8 cellular contexts compared by ENCODE assay signal in the genomic region with DNA sequence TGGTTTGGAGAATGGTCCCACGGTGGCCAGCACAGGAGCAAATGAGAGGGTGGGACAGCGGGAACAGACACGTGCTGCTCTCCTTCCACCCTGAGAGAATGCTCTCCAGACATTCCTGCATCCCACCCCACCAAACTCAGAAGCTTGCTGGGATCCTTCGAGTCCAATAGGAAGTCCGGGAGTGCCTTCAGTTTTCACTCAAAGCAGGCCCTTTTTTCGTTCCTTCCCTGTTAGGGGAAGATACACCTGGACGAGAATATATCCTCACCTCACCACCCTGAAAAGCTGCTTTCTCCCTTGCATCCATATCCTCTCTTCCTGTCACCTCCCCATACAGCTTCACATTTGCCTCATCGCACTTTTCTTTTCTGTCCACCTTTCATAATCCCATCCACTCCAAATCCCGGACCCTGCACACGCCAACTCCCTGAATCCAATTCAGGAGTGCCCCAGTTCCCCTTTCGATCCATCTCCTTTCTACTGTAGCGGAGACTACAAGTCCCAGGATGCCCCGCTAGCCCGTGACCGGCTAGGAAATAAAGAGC. TPM values are rescaled to one million over a fixed set of nuclear protein-coding genes. Genes with fewer than 3 reads are reported as not detected.
A peak's percentile ranks its signal among the peaks of the same experiment; 100 is the strongest.
DNase-seq lines count a peak whose midpoint lies in the region; TF ChIP-seq lines count a peak whose summit lies in the region.

No MANE protein-coding gene starts in this region.

- POLR2A ChIA-PET in AG04449 (lab: Yijun Ruan, JAX), result interaction anchor here (1.0 to 2.5 kb wide), 2 partner anchors 15 to 32 kb away, joined by 3 to 16 read pairs; no protein-coding TSS in a partner anchor
- POLR2A ChIA-PET in HEK293 (lab: Yijun Ruan, JAX), result interaction anchor here (2.0 to 3.2 kb wide), 3 partner anchors 9 to 88 kb away, joined by 9 to 29 read pairs (median 15); a partner anchor contains a TSS

- no peak for DNase-seq in AG04449 (ENCODE audit: low read depth, low spot score)
- DNase-seq in astrocyte of the cerebellum (ENCODE audit: low read depth), result no peak
- DNase-seq in NCI-H524 treated with DMSO at 0.1 percent for 48 hours (lab: John Stamatoyannopoulos, UW), result no peak
- no peak for DNase-seq in T1000 (lab: John Stamatoyannopoulos, UW)
- no peak for DNase-seq in NCI-H2171 treated with DMSO at 0.1 percent for 48 hours (lab: John Stamatoyannopoulos, UW)
- no peak for DNase-seq in RKO (ENCODE audit: low spot score)

- no peak for TF ChIP-seq CTCF in AG04449 (IDR thresholded peaks at IDR 0.05; ENCODE audit: insufficient read depth, low read length, missing control alignments)
- TF ChIP-seq CTCF in HEK293 (tag by site-specific recombination; IDR thresholded peaks at IDR 0.05), result no peak
- TF ChIP-seq CTCF in astrocyte of the cerebellum (IDR thresholded peaks at IDR 0.05; ENCODE audit: low read depth, low read length, missing control alignments), result no peak

- CTCF ChIA-PET in AG04449 (lab: Yijun Ruan, JAX) (interaction anchor here (0.6 to 14.2 kb wide), 26 partner anchors 8 to 415 kb away, joined by 3 to 684 read pairs (median 34); a partner anchor contains a TSS), HEK293 (lab: Yijun Ruan, JAX) (interaction anchor here (0.5 to 10.4 kb wide), 18 partner anchors 10 to 464 kb away, joined by 3 to 175 read pairs (median 10); a partner anchor contains a TSS)

- H3K27ac ChIP-seq in HEK293 (ENCODE audit: extremely low read depth, low read depth, low read length) (peak overlapping the region; percentile 99), mesodermal cell (ENCODE audit: low read depth, low read length, severe bottlenecking) (peak overlapping the region; percentile 100)

- no peaks in the 10 kb centered on the region for H3K36me3 ChIP-seq in HEK293 (ENCODE audit: control insufficient read depth in 2 of 2, insufficient read depth in 1 of 2, low read length in 2 of 2)
- no peaks in the 10 kb centered on the region for H3K36me3 ChIP-seq in mesodermal cell (ENCODE audit: control insufficient read depth, insufficient read depth, low read length)

- in situ Hi-C loops in astrocyte of the cerebellum (cut with HindIII; ENCODE audit: low sequenced_read_pairs), result no loop called here

- H3K9me3 ChIP-seq in HEK293 (ENCODE audit: control insufficient read depth, insufficient read depth, low read depth, low read length), result no peaks in the 10 kb centered on the region
- H3K9me3 ChIP-seq in mesodermal cell (ENCODE audit: control insufficient read depth, low read length), result no peaks in the 10 kb centered on the region

- peak overlapping the region; percentile 55 for H3K4me3 ChIP-seq in AG04449 (ENCODE audit: low read depth, low read length)
- peak overlapping the region; percentile 45 for H3K4me3 ChIP-seq in HEK293 (ENCODE audit: low read depth, low read length)
- peak overlapping the region; percentile 61 for H3K4me3 ChIP-seq in astrocyte of the cerebellum (ENCODE audit: low read depth, low read length)
- H3K4me3 ChIP-seq in mesodermal cell (ENCODE audit: extremely low read depth, insufficient read depth, low read length, poor library complexity, severe bottlenecking), result peak overlapping the region; percentile 60

- WGBS in mesodermal cell (ENCODE audit: insufficient coverage in 2 of 2), 2 experiments, result 4 to 6% methylated on average over 8 to 12 of the region's 15 CpGs

- H3K4me1 ChIP-seq in HEK293 (ENCODE audit: control insufficient read depth, insufficient read depth, low read length), result peaks cover 25% of the 10 kb centered on the region
- H3K4me1 ChIP-seq in mesodermal cell (ENCODE audit: control insufficient read depth, insufficient read depth, low read length, poor library complexity, severe bottlenecking), result peaks cover 45% of the 10 kb centered on the region

TF ChIP-seq in HEK293, 187 proteins besides CTCF, POLR2A, EP300 and RAD21 (continues in another document):
- TF ChIP-seq ZNF366 (tag by site-specific recombination; conservative IDR thresholded peaks at IDR 0.05) (peak; percentile 71), PRDM1 (tag by site-specific recombination; IDR thresholded peaks at IDR 0.05) (peak; percentile 70), ZNF394 (tag by site-specific recombination; IDR thresholded peaks at IDR 0.05; ENCODE audit: borderline replicate concordance) (no peak), ZNF791 (tag by site-specific recombination; IDR thresholded peaks at IDR 0.05) (no peak)
- TF ChIP-seq, protein P1, sequence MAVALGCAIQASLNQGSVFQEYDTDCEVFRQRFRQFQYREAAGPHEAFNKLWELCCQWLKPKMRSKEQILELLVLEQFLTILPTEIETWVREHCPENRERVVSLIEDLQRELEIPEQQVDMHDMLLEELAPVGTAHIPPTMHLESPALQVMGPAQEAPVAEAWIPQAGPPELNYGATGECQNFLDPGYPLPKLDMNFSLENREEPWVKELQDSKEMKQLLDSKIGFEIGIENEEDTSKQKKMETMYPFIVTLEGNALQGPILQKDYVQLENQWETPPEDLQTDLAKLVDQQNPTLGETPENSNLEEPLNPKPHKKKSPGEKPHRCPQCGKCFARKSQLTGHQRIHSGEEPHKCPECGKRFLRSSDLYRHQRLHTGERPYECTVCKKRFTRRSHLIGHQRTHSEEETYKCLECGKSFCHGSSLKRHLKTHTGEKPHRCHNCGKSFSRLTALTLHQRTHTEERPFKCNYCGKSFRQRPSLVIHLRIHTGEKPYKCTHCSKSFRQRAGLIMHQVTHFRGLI (tag by site-specific recombination; IDR thresholded peaks at IDR 0.05), result no peak
- TF ChIP-seq, protein P2, sequence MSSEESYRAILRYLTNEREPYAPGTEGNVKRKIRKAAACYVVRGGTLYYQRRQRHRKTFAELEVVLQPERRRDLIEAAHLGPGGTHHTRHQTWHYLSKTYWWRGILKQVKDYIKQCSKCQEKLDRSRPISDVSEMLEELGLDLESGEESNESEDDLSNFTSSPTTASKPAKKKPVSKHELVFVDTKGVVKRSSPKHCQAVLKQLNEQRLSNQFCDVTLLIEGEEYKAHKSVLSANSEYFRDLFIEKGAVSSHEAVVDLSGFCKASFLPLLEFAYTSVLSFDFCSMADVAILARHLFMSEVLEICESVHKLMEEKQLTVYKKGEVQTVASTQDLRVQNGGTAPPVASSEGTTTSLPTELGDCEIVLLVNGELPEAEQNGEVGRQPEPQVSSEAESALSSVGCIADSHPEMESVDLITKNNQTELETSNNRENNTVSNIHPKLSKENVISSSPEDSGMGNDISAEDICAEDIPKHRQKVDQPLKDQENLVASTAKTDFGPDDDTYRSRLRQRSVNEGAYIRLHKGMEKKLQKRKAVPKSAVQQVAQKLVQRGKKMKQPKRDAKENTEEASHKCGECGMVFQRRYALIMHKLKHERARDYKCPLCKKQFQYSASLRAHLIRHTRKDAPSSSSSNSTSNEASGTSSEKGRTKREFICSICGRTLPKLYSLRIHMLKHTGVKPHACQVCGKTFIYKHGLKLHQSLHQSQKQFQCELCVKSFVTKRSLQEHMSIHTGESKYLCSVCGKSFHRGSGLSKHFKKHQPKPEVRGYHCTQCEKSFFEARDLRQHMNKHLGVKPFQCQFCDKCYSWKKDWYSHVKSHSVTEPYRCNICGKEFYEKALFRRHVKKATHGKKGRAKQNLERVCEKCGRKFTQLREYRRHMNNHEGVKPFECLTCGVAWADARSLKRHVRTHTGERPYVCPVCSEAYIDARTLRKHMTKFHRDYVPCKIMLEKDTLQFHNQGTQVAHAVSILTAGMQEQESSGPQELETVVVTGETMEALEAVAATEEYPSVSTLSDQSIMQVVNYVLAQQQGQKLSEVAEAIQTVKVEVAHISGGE (tag by site-specific recombination; conservative IDR thresholded peaks at IDR 0.05; ENCODE audit: low read depth), result 0 out of 2 replicates have a peak, but pooled peaks have one; percentile 1
- TF ChIP-seq, protein P3, sequence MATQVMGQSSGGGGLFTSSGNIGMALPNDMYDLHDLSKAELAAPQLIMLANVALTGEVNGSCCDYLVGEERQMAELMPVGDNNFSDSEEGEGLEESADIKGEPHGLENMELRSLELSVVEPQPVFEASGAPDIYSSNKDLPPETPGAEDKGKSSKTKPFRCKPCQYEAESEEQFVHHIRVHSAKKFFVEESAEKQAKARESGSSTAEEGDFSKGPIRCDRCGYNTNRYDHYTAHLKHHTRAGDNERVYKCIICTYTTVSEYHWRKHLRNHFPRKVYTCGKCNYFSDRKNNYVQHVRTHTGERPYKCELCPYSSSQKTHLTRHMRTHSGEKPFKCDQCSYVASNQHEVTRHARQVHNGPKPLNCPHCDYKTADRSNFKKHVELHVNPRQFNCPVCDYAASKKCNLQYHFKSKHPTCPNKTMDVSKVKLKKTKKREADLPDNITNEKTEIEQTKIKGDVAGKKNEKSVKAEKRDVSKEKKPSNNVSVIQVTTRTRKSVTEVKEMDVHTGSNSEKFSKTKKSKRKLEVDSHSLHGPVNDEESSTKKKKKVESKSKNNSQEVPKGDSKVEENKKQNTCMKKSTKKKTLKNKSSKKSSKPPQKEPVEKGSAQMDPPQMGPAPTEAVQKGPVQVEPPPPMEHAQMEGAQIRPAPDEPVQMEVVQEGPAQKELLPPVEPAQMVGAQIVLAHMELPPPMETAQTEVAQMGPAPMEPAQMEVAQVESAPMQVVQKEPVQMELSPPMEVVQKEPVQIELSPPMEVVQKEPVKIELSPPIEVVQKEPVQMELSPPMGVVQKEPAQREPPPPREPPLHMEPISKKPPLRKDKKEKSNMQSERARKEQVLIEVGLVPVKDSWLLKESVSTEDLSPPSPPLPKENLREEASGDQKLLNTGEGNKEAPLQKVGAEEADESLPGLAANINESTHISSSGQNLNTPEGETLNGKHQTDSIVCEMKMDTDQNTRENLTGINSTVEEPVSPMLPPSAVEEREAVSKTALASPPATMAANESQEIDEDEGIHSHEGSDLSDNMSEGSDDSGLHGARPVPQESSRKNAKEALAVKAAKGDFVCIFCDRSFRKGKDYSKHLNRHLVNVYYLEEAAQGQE (tag by site-specific recombination; IDR thresholded peaks at IDR 0.05), result no peak
- TF ChIP-seq, protein P4, sequence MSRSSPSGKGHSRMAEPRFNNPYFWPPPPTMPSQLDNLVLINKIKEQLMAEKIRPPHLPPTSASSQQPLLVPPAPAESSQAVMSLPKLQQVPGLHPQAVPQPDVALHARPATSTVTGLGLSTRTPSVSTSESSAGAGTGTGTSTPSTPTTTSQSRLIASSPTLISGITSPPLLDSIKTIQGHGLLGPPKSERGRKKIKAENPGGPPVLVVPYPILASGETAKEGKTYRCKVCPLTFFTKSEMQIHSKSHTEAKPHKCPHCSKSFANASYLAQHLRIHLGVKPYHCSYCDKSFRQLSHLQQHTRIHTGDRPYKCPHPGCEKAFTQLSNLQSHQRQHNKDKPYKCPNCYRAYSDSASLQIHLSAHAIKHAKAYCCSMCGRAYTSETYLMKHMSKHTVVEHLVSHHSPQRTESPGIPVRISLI (tag by site-specific recombination; IDR thresholded peaks at IDR 0.05), result no peak

RNA-seq across cellular contexts. Expression of a gene that starts 2.4 kb away (rescaled TPM):
- polyA plus RNA-seq in mesodermal cell (2013, experiment 1 of 2), result 0.81 TPM
- polyA plus RNA-seq in mesodermal cell (2013, experiment 2 of 2), result 0.61 TPM

RNA-seq across cellular contexts. Expression of a gene that starts 4.8 kb away (rescaled TPM):
- 37.2 TPM for polyA plus RNA-seq in mesodermal cell (2013, experiment 1 of 2)
- 29.2 TPM for polyA plus RNA-seq in mesodermal cell (2013, experiment 2 of 2)

RNA-seq across cellular contexts. Expression of a gene that starts 33.1 kb away (rescaled TPM):
- polyA plus RNA-seq in mesodermal cell (2013, experiment 1 of 2), result 60.7 TPM
- 49.3 TPM for polyA plus RNA-seq in mesodermal cell (2013, experiment 2 of 2)

RNA-seq across cellular contexts. Expression of a gene that starts 45.6 kb away (rescaled TPM):
- not detected for polyA plus RNA-seq in mesodermal cell (2013, experiment 1 of 2)
- polyA plus RNA-seq in mesodermal cell (2013, experiment 2 of 2), result not detected

RNA-seq across cellular contexts. Expression of a gene that starts 52.6 kb away (rescaled TPM):
- not detected for polyA plus RNA-seq in mesodermal cell (2013, experiment 1 of 2)
- polyA plus RNA-seq in mesodermal cell (2013, experiment 2 of 2), result not detected
